In genomic region chr17:9987779-9988585, GRCh38 we compare ENCODE assay signal across 10 cellular contexts.
DNase-seq lines count a peak whose midpoint lies in the region; ATAC-seq lines count a peak whose summit lies in the region.
"Had no signal": no experiment of that assay in that cellular context is flagged by ENCODE, and none has a peak within 500 bp of the region (broad histone marks: within the 10 kb centered on the region; RNA-seq: fewer than 3 reads in every experiment).

No MANE protein-coding gene starts in this region.

- intact Hi-C loops in Right ventricle myocardium inferior (cut with DNase I), result no loop called here
- intact Hi-C loops in sciatic nerve (cut with DNase I), result no loop called here

- H3K9me3 Mint-ChIP-seq in activated CD4-positive, alpha-beta memory T cell treated with anti-CD3 and anti-CD28 coated beads, Interleukin-2, amount 10 ng/mL, durations not matched to agents 7 days and 5 days, result peaks cover 6% of the 10 kb centered on the region

- in situ Hi-C loops in G401 (cut with HindIII; ENCODE audit: low sequenced_read_pairs), result no loop called here

- H3K4me1 Mint-ChIP-seq in activated CD4-positive, alpha-beta memory T cell treated with anti-CD3 and anti-CD28 coated beads, Interleukin-2, amount 10 ng/mL, durations not matched to agents 7 days and 5 days, result no peaks in the 10 kb centered on the region

- CTCF ChIA-PET in activated CD4-positive, alpha-beta memory T cell treated with anti-CD3 and anti-CD28 coated beads, Interleukin-2, amount 10 ng/mL, durations not matched to agents 7 days and 5 days (lab: Charles Lee), result no interaction called here

- ATAC-seq in Right ventricle myocardium inferior, result peak; percentile 37
- ATAC-seq in sciatic nerve, result peak; percentile 28
- ATAC-seq in HG03378 (IDR thresholded peaks at IDR 0.05; ENCODE audit: unreplicated experiment), result no peak
- ATAC-seq in HG03354 (IDR thresholded peaks at IDR 0.05; ENCODE audit: poor library complexity, severe bottlenecking, unreplicated experiment), result no peak
- ATAC-seq in GM18861 (IDR thresholded peaks at IDR 0.05; ENCODE audit: unreplicated experiment), result no peak
- ATAC-seq: naive thymus-derived CD4-positive, alpha-beta T cell had no signal

- H3K27me3 Mint-ChIP-seq in activated CD4-positive, alpha-beta memory T cell treated with anti-CD3 and anti-CD28 coated beads, Interleukin-2, amount 10 ng/mL, durations not matched to agents 7 days and 5 days, result no peaks in the 10 kb centered on the region

- H3K36me3 Mint-ChIP-seq in activated CD4-positive, alpha-beta memory T cell treated with anti-CD3 and anti-CD28 coated beads, Interleukin-2, amount 10 ng/mL, durations not matched to agents 7 days and 5 days (ENCODE audit: low read depth), result no peaks in the 10 kb centered on the region

- no peak overlapping the region for H3K4me3 Mint-ChIP-seq in activated CD4-positive, alpha-beta memory T cell treated with anti-CD3 and anti-CD28 coated beads, Interleukin-2, amount 10 ng/mL, durations not matched to agents 7 days and 5 days
- H3K4me3 Mint-ChIP-seq: naive thymus-derived CD4-positive, alpha-beta T cell; T-helper 1 cell treated with Interleukin-12 subunit alpha and Interleukin-12 subunit beta and Interleukin-4 antibody, amounts not matched to agents 30 μg/mL and 1 μg/mL, for 36 hours had no signal

- POLR2A ChIA-PET in activated CD4-positive, alpha-beta memory T cell treated with anti-CD3 and anti-CD28 coated beads, Interleukin-2, amount 10 ng/mL, durations not matched to agents 7 days and 5 days (lab: Charles Lee), result no interaction called here

- no peak overlapping the region for H3K27ac Mint-ChIP-seq in activated CD4-positive, alpha-beta memory T cell treated with anti-CD3 and anti-CD28 coated beads, Interleukin-2, amount 10 ng/mL, durations not matched to agents 7 days and 5 days
- H3K27ac Mint-ChIP-seq: naive thymus-derived CD4-positive, alpha-beta T cell; T-helper 1 cell treated with Interleukin-12 subunit alpha and Interleukin-12 subunit beta and Interleukin-4 antibody, amounts not matched to agents 30 μg/mL and 1 μg/mL, for 36 hours had no signal

- DNase-seq in G401 (ENCODE audit: low spot score) (peak; percentile 33), HuH-7 (ENCODE audit: low spot score) (peak; percentile 34), Right ventricle myocardium inferior (ENCODE audit: missing footprints) (peak; percentile 80), sciatic nerve (ENCODE audit: low spot score) (no peak)
- peak; percentile 18 for DNase-seq in activated CD4-positive, alpha-beta memory T cell treated with anti-CD3 and anti-CD28 coated beads, Interleukin-2, amount 10 ng/mL, durations not matched to agents 7 days and 5 days

Comparison
In these comparisons a context has a peak if more than half of its experiments do, and no peak if none do; other contexts are left out.
1. ATAC-seq: peak in Right ventricle myocardium inferior (single experiment) and sciatic nerve (single experiment); none in HG03378 (single experiment), HG03354 (single experiment) and GM18861 (single experiment).